Comparison of ENCODE assay signal across 8 cellular contexts in genomic region chr1:243589286-243589685, GRCh38.
DNase-seq lines count a peak whose midpoint lies in the region; ATAC-seq, FAIRE-seq and TF ChIP-seq lines count a peak whose summit lies in the region.
"Not testable (repeated sequence)": the region's sequence is repeated elsewhere in the genome, so short reads cannot be mapped to it uniquely, and the experiment has no call there.

No MANE protein-coding gene starts in this region.

- not testable (repeated sequence) for H3K4me1 ChIP-seq in mucosa of descending colon (ENCODE audit: low read depth)

- TF ChIP-seq CTCF in mucosa of descending colon (IDR thresholded peaks at IDR 0.05), result not testable (repeated sequence)

- H3K9me3 ChIP-seq in mucosa of descending colon, result peaks cover 16% of the 10 kb centered on the region

- FAIRE-seq in GM12892 (lab: Jason Lieb, UNC), result peak; percentile 70

- not testable (repeated sequence) for H3K4me3 ChIP-seq in mucosa of descending colon

- intact Hi-C loops in mucosa of descending colon (cut with DNase I, micrococcal nuclease), result not testable (repeated sequence)

- not testable (repeated sequence) for H3K36me3 ChIP-seq in mucosa of descending colon (ENCODE audit: low read depth)

- ATAC-seq in GM18907 (IDR thresholded peaks at IDR 0.05; ENCODE audit: unreplicated experiment) (peak; percentile 77), GM19468 (IDR thresholded peaks at IDR 0.05; ENCODE audit: extremely low read depth, unreplicated experiment) (peak; percentile 91), GM21825 (IDR thresholded peaks at IDR 0.05; ENCODE audit: unreplicated experiment) (peak; percentile 64), HG02943 (IDR thresholded peaks at IDR 0.05; ENCODE audit: low read depth, unreplicated experiment) (peak; percentile 83), HG03175 (IDR thresholded peaks at IDR 0.05; ENCODE audit: unreplicated experiment) (peak; percentile 81), HG03575 (IDR thresholded peaks at IDR 0.05; ENCODE audit: extremely low read depth, insufficient number of reproducible peaks, low FRiP score, unreplicated experiment) (peak; percentile 57), mucosa of descending colon (peak; percentile 24)

- DNase-seq in GM12892 (ENCODE audit: insufficient read length); mucosa of descending colon: not testable (repeated sequence)

- TF ChIP-seq POLR2A in GM12892 (IDR thresholded peaks at IDR 0.05; ENCODE audit: low read depth, low read length), result not testable (repeated sequence)

Comparison
In these comparisons a context has a peak if more than half of its experiments do, and no peak if none do; other contexts are left out.
1. ATAC-seq: peak in every context shown above with its lines; median percentile 91 in GM19468; 83 in HG02943; 81 in HG03175; 77 in GM18907; 64 in GM21825; 57 in HG03575; 24 in mucosa of descending colon.